In the genomic region with DNA sequence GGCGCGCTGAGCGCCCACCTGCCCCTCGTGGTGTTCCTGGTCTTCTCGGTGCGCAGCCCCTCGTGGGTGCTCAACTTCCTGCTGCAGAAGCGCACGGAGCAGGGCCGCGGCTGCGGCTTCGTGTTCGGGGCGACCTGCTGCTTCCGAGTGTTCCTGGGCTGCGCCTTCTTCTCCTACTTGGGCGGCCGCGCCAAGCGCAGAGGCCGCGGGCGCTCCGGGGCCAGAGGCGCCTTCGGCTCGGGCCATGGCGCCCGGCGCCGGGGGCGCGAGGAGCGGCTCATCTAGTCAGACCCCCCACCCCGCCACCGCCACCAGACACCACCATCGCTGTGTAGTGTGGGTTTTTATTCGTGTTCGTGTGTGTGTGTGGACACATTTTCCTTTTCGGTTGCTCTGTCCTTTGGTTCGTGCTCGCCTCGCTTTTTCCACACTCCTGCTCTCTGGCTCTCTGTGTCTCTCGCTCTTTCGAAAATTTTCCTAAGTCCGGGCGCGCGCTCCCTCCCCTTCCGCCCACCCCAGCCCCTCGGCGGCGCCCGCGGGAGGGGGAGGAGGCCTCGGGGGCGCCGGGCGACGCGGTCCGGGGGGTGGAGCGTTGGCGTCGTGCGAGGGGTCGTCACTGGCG, we compare ENCODE assay signal across 8 cellular contexts. TPM values are rescaled to one million over a fixed set of nuclear protein-coding genes. Genes with fewer than 3 reads are reported as not detected.
A peak's percentile ranks its signal among the peaks of the same experiment; 100 is the strongest.
DNase-seq lines count a peak whose midpoint lies in the region; ATAC-seq, FAIRE-seq and TF ChIP-seq lines count a peak whose summit lies in the region.

No MANE protein-coding gene starts in this region.

- ATAC-seq in A549 (peak; percentile 60 to 66), GM18907 (IDR thresholded peaks at IDR 0.05; ENCODE audit: unreplicated experiment) (peak; percentile 26), natural killer cell (peak; percentile 26 to 45 (median 32))
- ATAC-seq in activated T-helper 17 cell treated with anti-CD3 and anti-CD28 coated beads, Interleukin-2, amount 50 U/mL, for 72 hours (replicated peaks): peak; percentile 13

- peak; percentile 36 to 61 for DNase-seq in A549 (ENCODE audit: low read depth in 1 of 2, low spot score in 1 of 2)
- DNase-seq in Peyer's patch: peak; percentile 70 to 88 (median 77)
- peak; percentile 83 to 84 for DNase-seq in fibroblast of lung (ENCODE audit: low read depth in 2 of 2)
- peak; percentile 66 for DNase-seq in natural killer cell
- peak; percentile 52 to 87 (median 76) for DNase-seq in stimulated activated naive CD4-positive, alpha-beta T cell (lab: John Stamatoyannopoulos, UW)

- H3K4me1 ChIP-seq in A549 (peaks cover 25% of the 10 kb centered on the region), HUES6 (ENCODE audit: control insufficient read depth, insufficient read depth, low read length) (peaks cover 25% of the 10 kb centered on the region), Peyer's patch (peaks cover 0 to 23% (median 11%) of the 10 kb centered on the region in 4 donors), fibroblast of lung (ENCODE audit: control insufficient read depth, extremely low read depth, insufficient read depth, low read length) (peaks cover 7% of the 10 kb centered on the region)

- H3K79me2 ChIP-seq in fibroblast of lung (ENCODE audit: control insufficient read depth, insufficient read depth, low read length): peaks cover 36% of the 10 kb centered on the region

- no peak overlapping the region for H3K27ac Mint-ChIP-seq in activated T-helper 17 cell treated with anti-CD3 and anti-CD28 coated beads, Interleukin-2, amount 50 U/mL, for 72 hours
- peak overlapping the region; percentile 80 to 90 for H3K27ac Mint-ChIP-seq in natural killer cell

- intact Hi-C loops in natural killer cell (cut with micrococcal nuclease): loop anchor here (2.0 to 10.0 kb wide), 3 partner anchors 152 to 274 kb away; partner anchors contain the start of genes PRELID3B, STX16 and ZNF831

- no peaks in the 10 kb centered on the region for H3K27me3 Mint-ChIP-seq in activated T-helper 17 cell treated with anti-CD3 and anti-CD28 coated beads, Interleukin-2, amount 50 U/mL, for 72 hours
- no peaks in the 10 kb centered on the region for H3K27me3 Mint-ChIP-seq in natural killer cell (ENCODE audit: low read depth in 2 of 2)

- H4K20me1 ChIP-seq in fibroblast of lung (ENCODE audit: control insufficient read depth, extremely low read depth, insufficient read depth, low read length): no peaks in the 10 kb centered on the region

- peak overlapping the region; percentile 99 for H3K4me3 ChIP-seq in A549
- peak overlapping the region; percentile 98 for H3K4me3 ChIP-seq in HUES6 (ENCODE audit: low read depth, low read length)
- H3K4me3 ChIP-seq in Peyer's patch: peak overlapping the region; percentile 79 to 98 (median 88)
- peak overlapping the region; percentile 46 to 74 (median 53) for H3K4me3 ChIP-seq in fibroblast of lung (replicated peaks in 1 of 4; ENCODE audit: control extremely low read depth in 1 of 4, insufficient read depth in 1 of 4, low read depth in 3 of 4, low read length in 4 of 4)

- peaks cover 36% of the 10 kb centered on the region for H3K36me3 Mint-ChIP-seq in activated T-helper 17 cell treated with anti-CD3 and anti-CD28 coated beads, Interleukin-2, amount 50 U/mL, for 72 hours (ENCODE audit: low read depth)
- no peaks in the 10 kb centered on the region for H3K36me3 Mint-ChIP-seq in natural killer cell

- H3K27ac ChIP-seq in A549: peak overlapping the region; percentile 93 to 99
- peak overlapping the region; percentile 83; the same call in 1 of the 2 replicates for H3K27ac ChIP-seq in HUES6 (ENCODE audit: low read depth, low read length)
- peak overlapping the region; percentile 95 to 99 (median 98) for H3K27ac ChIP-seq in Peyer's patch
- peak overlapping the region; percentile 59 for H3K27ac ChIP-seq in fibroblast of lung (ENCODE audit: insufficient read depth, low read length)

- H3K9ac ChIP-seq in HUES6 (ENCODE audit: low read length) (peak overlapping the region; percentile 91), fibroblast of lung (ENCODE audit: insufficient read depth, low read length) (peak overlapping the region; percentile 65)

- WGBS in A549 (ENCODE audit: missing lambda C conversion rate): 13% methylated on average over 24 of the region's 69 CpGs

- peaks cover 22% of the 10 kb centered on the region for H3K4me1 Mint-ChIP-seq in activated T-helper 17 cell treated with anti-CD3 and anti-CD28 coated beads, Interleukin-2, amount 50 U/mL, for 72 hours
- peaks cover 34 to 41% of the 10 kb centered on the region in 2 donors for H3K4me1 Mint-ChIP-seq in natural killer cell

- TF ChIP-seq RAD21 in A549 (conservative IDR thresholded peaks at IDR 0.05 in 1 of 2, IDR thresholded peaks at IDR 0.05 in 1 of 2): no peak

- TF ChIP-seq CTCF in A549 (IDR thresholded peaks at IDR 0.05) (no peak), Peyer's patch (IDR thresholded peaks at IDR 0.05) (no peak), fibroblast of lung (conservative IDR thresholded peaks at IDR 0.05 in 1 of 2, IDR thresholded peaks at IDR 0.05 in 1 of 2; ENCODE audit: low read depth in 1 of 2, low read length in 2 of 2) (no peak), natural killer cell (IDR thresholded peaks at IDR 0.05) (no peak)

- H3K27me3 ChIP-seq in HUES6 (ENCODE audit: control insufficient read depth, insufficient read depth, low read length): peaks cover 6% of the 10 kb centered on the region; the same call in 1 of the 2 replicates
- H3K27me3 ChIP-seq in Peyer's patch: no peaks in the 10 kb centered on the region
- peaks cover 3% of the 10 kb centered on the region for H3K27me3 ChIP-seq in fibroblast of lung (ENCODE audit: control insufficient read depth, insufficient read depth, low read length)

- H2AFZ ChIP-seq in fibroblast of lung (ENCODE audit: low read length): peak overlapping the region; percentile 83

- H3K36me3 ChIP-seq in HUES6 (ENCODE audit: control insufficient read depth, insufficient read depth, low read length) (no peaks in the 10 kb centered on the region), Peyer's patch (no peaks in the 10 kb centered on the region), fibroblast of lung (ENCODE audit: control insufficient read depth, insufficient read depth, low read length) (no peaks in the 10 kb centered on the region)

- H3K9me3 ChIP-seq in A549 (no peaks in the 10 kb centered on the region), HUES6 (ENCODE audit: control insufficient read depth, insufficient read depth, low read depth, low read length) (no peaks in the 10 kb centered on the region), Peyer's patch (no peaks in the 10 kb centered on the region), fibroblast of lung (ENCODE audit: control insufficient read depth, insufficient read depth, low read depth, low read length) (no peaks in the 10 kb centered on the region)

- POLR2A ChIA-PET in A549 (lab: Yijun Ruan, JAX): interaction anchor here (0.6 to 1.4 kb wide), 2 partner anchors 12 to 142 kb away, joined by 4 to 9 read pairs; partner anchors contain the start of gene ATP5F1E

- FAIRE-seq in A549 (lab: Jason Lieb, UNC): no peak

- H3K9me3 Mint-ChIP-seq in activated T-helper 17 cell treated with anti-CD3 and anti-CD28 coated beads, Interleukin-2, amount 50 U/mL, for 72 hours: no peaks in the 10 kb centered on the region
- no peaks in the 10 kb centered on the region for H3K9me3 Mint-ChIP-seq in natural killer cell

- TF ChIP-seq POLR2A in A549 (IDR thresholded peaks at IDR 0.05; ENCODE audit: low read length): peak; percentile 47
- TF ChIP-seq POLR2A in Peyer's patch (IDR thresholded peaks at IDR 0.05): no peak

- H3K4me3 Mint-ChIP-seq in activated T-helper 17 cell treated with anti-CD3 and anti-CD28 coated beads, Interleukin-2, amount 50 U/mL, for 72 hours: peak overlapping the region; percentile 77
- H3K4me3 Mint-ChIP-seq in natural killer cell: peak overlapping the region; percentile 92

- CTCF ChIA-PET in A549 (lab: Yijun Ruan, JAX): interaction anchor here (1.1 kb wide), 1 partner anchor 514 kb away, joined by 4 read pairs; no protein-coding TSS in a partner anchor

- no peak for TF ChIP-seq EP300 in A549 (IDR thresholded peaks at IDR 0.05)

- peak overlapping the region; percentile 94 for H3K4me2 ChIP-seq in A549
- H3K4me2 ChIP-seq in fibroblast of lung (ENCODE audit: extremely low read depth, insufficient read depth, low read length): peak overlapping the region; percentile 82

TF ChIP-seq in A549, 52 proteins besides CTCF, POLR2A, EP300 and RAD21:
- no peak for TF ChIP-seq PHF8 (IDR thresholded peaks at IDR 0.05; ENCODE audit: borderline replicate concordance, low read depth)
- TF ChIP-seq, protein P1, sequence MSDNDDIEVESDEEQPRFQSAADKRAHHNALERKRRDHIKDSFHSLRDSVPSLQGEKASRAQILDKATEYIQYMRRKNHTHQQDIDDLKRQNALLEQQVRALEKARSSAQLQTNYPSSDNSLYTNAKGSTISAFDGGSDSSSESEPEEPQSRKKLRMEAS (IDR thresholded peaks at IDR 0.05): peak; percentile 75

RNA-seq across cellular contexts. Expression of gene GNAS, which starts 38.0 kb away (rescaled TPM):
- polyA plus RNA-seq in A549 (2011; rRNA removed) (534 and 738 TPM in 2 replicates), A549 (2017; fragmentation: RNase III; extraction: RNeasy Plus Mini Kit Qiagen cat#74134 plus additional on column Dnase treatment) (507 to 621 TPM (median 600 TPM) in 3 replicates), fibroblast of lung (1,357 and 1,384 TPM in 2 replicates)
- 1,323 and 1,403 TPM in 2 replicates for polyA plus RNA-seq in A549 (2012; cell fraction: cytosol; rRNA removed)
- 944 and 1,281 TPM in 2 replicates for polyA plus RNA-seq in A549 (2012; cell fraction: nucleus; rRNA removed)
- polyA minus RNA-seq in A549 (2011; rRNA and poly(A)+ RNA removed): 1,221 and 1,341 TPM in 2 replicates
- total RNA-seq in Peyer's patch (100 to 1,000 TPM; 382 to 889 (median 658) TPM), fibroblast of lung (256 and 421 TPM in 2 replicates), natural killer cell (100 to 1,000 TPM; 530 to 823 (median 582) TPM)
- total RNA-seq in activated T-helper 17 cell treated with anti-CD3 and anti-CD28 coated beads, Interleukin-2, amount 50 U/mL, for 72 hours: 100 to 1,000 TPM; 412 to 688 TPM
- polyA plus RNA-seq in fibroblast of lung (2012): 970 and 1,051 TPM in 2 replicates
- polyA minus RNA-seq in fibroblast of lung (ENCODE audit: low replicate concordance): 2,729 and 3,468 TPM in 2 replicates

RNA-seq across cellular contexts. Expression of gene GNAS-AS1, which starts 39.9 kb away (rescaled TPM):
- not detected in 2 replicates for polyA plus RNA-seq in A549 (2011; rRNA removed)
- not detected in 2 replicates for polyA plus RNA-seq in A549 (2012; cell fraction: cytosol; rRNA removed)
- polyA plus RNA-seq in A549 (2012; cell fraction: nucleus; rRNA removed): not detected in 2 replicates
- polyA plus RNA-seq in A549 (2017; fragmentation: RNase III; extraction: RNeasy Plus Mini Kit Qiagen cat#74134 plus additional on column Dnase treatment): not detected in 3 replicates
- polyA minus RNA-seq in A549 (2011; rRNA and poly(A)+ RNA removed): not detected in 2 replicates
- total RNA-seq in Peyer's patch: 1 to 10 TPM in 1 of 4 donors, under 1 TPM in 1, not detected in 2; 0.67 to 1.3 TPM
- total RNA-seq in activated T-helper 17 cell treated with anti-CD3 and anti-CD28 coated beads, Interleukin-2, amount 50 U/mL, for 72 hours: 1 to 10 TPM; 1.0 to 1.3 TPM
- total RNA-seq in fibroblast of lung: 0.33 and 0.51 TPM in 2 replicates
- polyA plus RNA-seq in fibroblast of lung: 0.28 and 0.32 TPM in 2 replicates
- 0.59 and 0.74 TPM in 2 replicates for polyA plus RNA-seq in fibroblast of lung (2012)
- polyA minus RNA-seq in fibroblast of lung (ENCODE audit: low replicate concordance): not detected in 2 replicates
- under 1 TPM in 2 of 3 donors, not detected in 1; 0.60 to 0.66 TPM for total RNA-seq in natural killer cell

Comparison
In these comparisons a context has a peak if more than half of its experiments do, and no peak if none do; other contexts are left out.
1. Peak in every context shown above with its lines: DNase-seq, ATAC-seq, H3K4me3 ChIP-seq and H3K27ac ChIP-seq.
2. ATAC-seq: peak in every context shown above with its lines; median percentile 63 in A549; 32 in natural killer cell; 26 in GM18907; 13 in activated T-helper 17 cell treated with anti-CD3 and anti-CD28 coated beads, Interleukin-2, amount 50 U/mL, for 72 hours.